In genomic region chr18:47981320-47981719, GRCh38 we compare ENCODE assay signal across 19 cellular contexts. TPM values are rescaled to one million over a fixed set of nuclear protein-coding genes. Genes with fewer than 3 reads are reported as not detected.
DNase-seq lines count a peak whose midpoint lies in the region; ATAC-seq, FAIRE-seq and TF ChIP-seq lines count a peak whose summit lies in the region.
"Had no signal": no experiment of that assay in that cellular context is flagged by ENCODE, and none has a peak within 500 bp of the region (broad histone marks: within the 10 kb centered on the region; RNA-seq: fewer than 3 reads in every experiment).

No MANE protein-coding gene starts in this region.

- no peak overlapping the region for H2BK5ac ChIP-seq in H1 (ENCODE audit: low read depth, low read length)

- H3K9me3 ChIP-seq in Loucy (ENCODE audit: insufficient read depth, low read depth, low read length) (no peaks in the 10 kb centered on the region), H1 (ENCODE audit: insufficient read depth in 2 of 2, low read depth in 1 of 2, low read length in 1 of 2) (no peaks in the 10 kb centered on the region; a peak in 1 of 4 replicates)
- H3K9me3 ChIP-seq: SK-N-SH had no signal

- CTCF ChIA-PET in H1 (lab: Charles Lee; ENCODE audit: partially characterized antibody), result interaction anchor here (1.0 to 1.3 kb wide), 3 partner anchors 12 to 25 kb away, joined by 4 to 5 read pairs (median 5); no protein-coding TSS in a partner anchor

- peak overlapping the region; percentile 39 for H4K91ac ChIP-seq in H1 (replicated peaks; ENCODE audit: insufficient read length, low read length)

- H2BK12ac ChIP-seq in H1 (ENCODE audit: low read depth, low read length), result no peak overlapping the region

- H3K4me3 ChIP-seq in Loucy (ENCODE audit: low read length, poor library complexity, severe bottlenecking), result no peak overlapping the region
- no peak overlapping the region for H3K4me3 ChIP-seq in H1 (ENCODE audit: extremely low read depth in 1 of 4, insufficient read depth in 2 of 4, low read depth in 3 of 4, low read length in 4 of 4)

- 75% methylated on average over 3 of the region's 3 CpGs; no CpG with 5 or more reads in 1 of the 2 experiments for WGBS in H1 (ENCODE audit: extremely low coverage in 1 of 2, insufficient coverage in 1 of 2, insufficient read length in 1 of 2, insufficient replicate concordance in 2 of 2, low coverage in 1 of 2, low lambda C conversion rate in 2 of 2, missing lambda C conversion rate in 1 of 2), 2 experiments

- H3K79me2 ChIP-seq in Loucy (ENCODE audit: insufficient read depth, low read length), result no peaks in the 10 kb centered on the region
- H3K79me2 ChIP-seq in H1 (ENCODE audit: control insufficient read depth in 1 of 2, insufficient read depth in 2 of 2, low read length in 2 of 2), result no peaks in the 10 kb centered on the region

- H3K9ac ChIP-seq in Loucy (ENCODE audit: low read depth, low read length, poor library complexity, severe bottlenecking), result no peak overlapping the region
- H3K9ac ChIP-seq in H1 (replicated peaks in 1 of 4; ENCODE audit: extremely low read depth in 1 of 4, low read depth in 3 of 4, low read length in 3 of 4), result no peak overlapping the region
- H3K9ac ChIP-seq: SK-N-SH had no signal

- no peak overlapping the region for H3K14ac ChIP-seq in H1 (ENCODE audit: insufficient read length)

- POLR2A ChIA-PET in H1 (lab: Charles Lee; ENCODE audit: partially characterized antibody), result interaction anchor here (1.1 kb wide), 2 partner anchors 11 to 51 kb away, joined by 3 read pairs; partner anchors contain the start of gene SMAD2

- H4K20me1 ChIP-seq in Loucy (ENCODE audit: insufficient read depth, low read length, poor library complexity, severe bottlenecking) (no peaks in the 10 kb centered on the region), H1 (replicated peaks in 1 of 2; ENCODE audit: control insufficient read depth in 1 of 2, insufficient read depth in 2 of 2, low read length in 2 of 2) (no peaks in the 10 kb centered on the region)

- H3K56ac ChIP-seq in H1 (replicated peaks; ENCODE audit: insufficient read length, low read depth, low read length), result no peak overlapping the region

- no peak overlapping the region for H3K27ac ChIP-seq in H1 (ENCODE audit: low read depth, low read length)

- H4K5ac ChIP-seq in H1 (ENCODE audit: insufficient read length, low read depth, low read length), result no peak overlapping the region

- H3K4me1 ChIP-seq in Loucy (ENCODE audit: insufficient read depth, low read length, poor library complexity, severe bottlenecking), result no peaks in the 10 kb centered on the region
- peaks cover 0 to 16% (median 7%) of the 10 kb centered on the region in 4 experiments; a peak in 3 of 7 replicates for H3K4me1 ChIP-seq in H1 (replicated peaks in 1 of 4; ENCODE audit: control insufficient read depth in 3 of 4, insufficient read depth in 4 of 4, low read length in 3 of 4)

- H4K8ac ChIP-seq in H1 (ENCODE audit: extremely low read depth, insufficient read depth, low read length), result no peak overlapping the region

- TF ChIP-seq EP300 in H1 (IDR thresholded peaks at IDR 0.05; ENCODE audit: borderline replicate concordance in 1 of 2, low read depth in 2 of 2, low read length in 2 of 2), result no peak

- no peak overlapping the region for H2BK15ac ChIP-seq in H1 (ENCODE audit: low read length)

- H3K4me2 ChIP-seq in Loucy (ENCODE audit: low read depth, low read length, poor library complexity, severe bottlenecking), result no peak overlapping the region
- H3K4me2 ChIP-seq in H1 (ENCODE audit: insufficient read depth in 1 of 2, low read depth in 2 of 2, low read length in 2 of 2), result no peak overlapping the region
- H3K4me2 ChIP-seq: SK-N-SH had no signal

- H3K18ac ChIP-seq in H1 (ENCODE audit: extremely low read depth, low read length), result no peak overlapping the region

- H3K23me2 ChIP-seq in H1 (ENCODE audit: low read depth, low read length), result no peaks in the 10 kb centered on the region

- H3K27me3 ChIP-seq in Loucy (ENCODE audit: insufficient read depth, low read length, poor library complexity, severe bottlenecking) (no peaks in the 10 kb centered on the region), H1 (replicated peaks in 1 of 4; ENCODE audit: control insufficient read depth in 3 of 4, extremely low read depth in 1 of 4, insufficient read depth in 3 of 4, low read length in 3 of 4) (no peaks in the 10 kb centered on the region)

- 0 out of 2 replicates have a peak, but pooled peaks cover 2% of the 10 kb centered on the region for H3F3A ChIP-seq in Loucy (ENCODE audit: low read depth)

- no peak for TF ChIP-seq RAD21 in H1 (IDR thresholded peaks at IDR 0.05 in 1 of 2, conservative IDR thresholded peaks at IDR 0.05 in 1 of 2; ENCODE audit: low read depth in 2 of 2, low read length in 2 of 2)

- no peak for TF ChIP-seq POLR2A in H1 (IDR thresholded peaks at IDR 0.05; ENCODE audit: control extremely low read depth in 1 of 2, low read depth in 2 of 2, low read length in 2 of 2)

- no peaks in the 10 kb centered on the region for H3K79me1 ChIP-seq in H1 (ENCODE audit: low read depth, low read length)

- no peak overlapping the region for H2BK20ac ChIP-seq in H1 (ENCODE audit: low read length)

- H3K23ac ChIP-seq in H1 (ENCODE audit: insufficient read length), result no peak overlapping the region

- H3K9me2 ChIP-seq in Loucy (replicated peaks; ENCODE audit: low read depth, low read length), result no peaks in the 10 kb centered on the region
- H3K9me2 ChIP-seq: SK-N-SH had no signal

- TF ChIP-seq CTCF in Loucy (conservative IDR thresholded peaks at IDR 0.05; ENCODE audit: low read length) (no peak), H1 (IDR thresholded peaks at IDR 0.05; ENCODE audit: control extremely low read depth in 1 of 3, insufficient read depth in 1 of 3, low read depth in 1 of 3, low read length in 3 of 3) (no peak)

- H2BK120ac ChIP-seq in H1 (replicated peaks; ENCODE audit: low read depth, low read length), result no peak overlapping the region

- FAIRE-seq in H1 (lab: Jason Lieb, UNC), result no peak
- FAIRE-seq: A204.1, HTR-8/SVneo had no signal

- no peak overlapping the region for H2AK5ac ChIP-seq in H1 (ENCODE audit: low read depth, low read length)

- no peak for ATAC-seq in HG02885 (IDR thresholded peaks at IDR 0.05; ENCODE audit: poor library complexity, unreplicated experiment)
- ATAC-seq: T-cell had no signal

- DNase-seq in NCI-H345 (lab: John Stamatoyannopoulos, UW), result peak; percentile 8
- DNase-seq in NCI-H345 treated with DMSO at 0.1 percent for 48 hours (lab: John Stamatoyannopoulos, UW; ENCODE audit: unreplicated experiment), result no peak
- no peak for DNase-seq in H1 (ENCODE audit: low read depth in 1 of 2, low spot score in 2 of 2)
- DNase-seq in DMS153 (lab: John Stamatoyannopoulos, UW), result no peak
- no peak for DNase-seq in HUDEP-2 (lab: John Stamatoyannopoulos, UW; ENCODE audit: unreplicated experiment in 76 of 76)
- DNase-seq: C1 segment of cervical spinal cord; CD8-positive, alpha-beta memory T cell; DMS79; NCI-H1092 treated with DMSO at 0.1 percent for 48 hours; NCI-H1930; NCI-H2171; NCI-H748 treated with DMSO at 0.1 percent for 48 hours; SHP77; SK-N-SH; T-cell had no signal

- H3K36me3 ChIP-seq in Loucy (ENCODE audit: insufficient read depth, low read length), result no peaks in the 10 kb centered on the region
- H3K36me3 ChIP-seq in H1 (ENCODE audit: control insufficient read depth in 2 of 4, insufficient read depth in 4 of 4, low read length in 3 of 4), result no peaks in the 10 kb centered on the region

- H2AFZ ChIP-seq in Loucy (ENCODE audit: low read length) (peak overlapping the region; percentile 34), H1 (ENCODE audit: low read length) (no peak overlapping the region)

- H3K4ac ChIP-seq in H1 (replicated peaks; ENCODE audit: insufficient read length, low read depth, low read length), result no peak overlapping the region

TF ChIP-seq in H1, 55 proteins besides CTCF, POLR2A, EP300 and RAD21 (continues in another document):
- TF ChIP-seq POLR2AphosphoS5 (IDR thresholded peaks at IDR 0.05; ENCODE audit: low read depth, low read length) (no peak), CTBP2 (IDR thresholded peaks at IDR 0.05; ENCODE audit: borderline replicate concordance, insufficient read depth, insufficient read length, low read length) (no peak), MAFK (IDR thresholded peaks at IDR 0.05; ENCODE audit: low read depth, low read length) (no peak), TEAD4 (IDR thresholded peaks at IDR 0.05; ENCODE audit: low read depth, low read length) (no peak), POU5F1 (IDR thresholded peaks at IDR 0.05; ENCODE audit: low read depth, low read length) (no peak), SUZ12 (IDR thresholded peaks at IDR 0.05; ENCODE audit: low read length) (no peak), USF2 (IDR thresholded peaks at IDR 0.05; ENCODE audit: low read length) (no peak), SP1 (IDR thresholded peaks at IDR 0.05; ENCODE audit: low read depth, low read length) (no peak), BCL11A (IDR thresholded peaks at IDR 0.05; ENCODE audit: low read depth in 2 of 2, low read length in 2 of 2) (no peak), GTF2F1 (IDR thresholded peaks at IDR 0.05; ENCODE audit: borderline replicate concordance, low read depth, low read length) (no peak), NRF1 (IDR thresholded peaks at IDR 0.05; ENCODE audit: low read depth, low read length) (no peak), CHD2 (IDR thresholded peaks at IDR 0.05; ENCODE audit: low read length) (no peak), HDAC6 (IDR thresholded peaks at IDR 0.05; ENCODE audit: low read depth, low read length) (no peak), SP2 (IDR thresholded peaks at IDR 0.05; ENCODE audit: low read length) (no peak), HDAC2 (IDR thresholded peaks at IDR 0.05; ENCODE audit: borderline replicate concordance in 1 of 2, low read depth in 2 of 2, low read length in 2 of 2) (no peak)

RNA-seq across cellular contexts. Expression of gene SMAD2, which starts 50.9 kb away (rescaled TPM):
- 124 and 132 TPM in 2 replicates for total RNA-seq in H1 (2021; fragmentation: NEBNext Ultra II Directional; extraction: Animal tissue kit (Norgen Biotek cat#: 25700))
- polyA plus RNA-seq in H1 (2011; rRNA removed), result 24.7 and 28.4 TPM in 2 replicates
- polyA plus RNA-seq in H1 (2011; cell fraction: cytosol; rRNA removed), result 34.3 TPM
- polyA plus RNA-seq in H1 (2011; cell fraction: nucleus; rRNA removed), result 28.6 TPM
- 47.1 to 77.4 TPM (median 56.0 TPM) in 4 replicates for polyA plus RNA-seq in H1 (2012, experiment 1 of 2)
- polyA plus RNA-seq in H1 (2012, experiment 2 of 2), result 7.3 TPM
- polyA plus RNA-seq in H1 (2013, experiment 1 of 2), result 38.2 TPM
- 38.2 TPM for polyA plus RNA-seq in H1 (2013, experiment 2 of 2)
- 126 and 210 TPM in 2 replicates for polyA minus RNA-seq in H1 (2011; rRNA and poly(A)+ RNA removed)
- 69.9 TPM for polyA minus RNA-seq in H1 (2011; cell fraction: cytosol; rRNA and poly(A)+ RNA removed)
- 143 TPM for polyA minus RNA-seq in H1 (2011; cell fraction: nucleus; rRNA and poly(A)+ RNA removed)
